In genomic region chr1:160665330-160666078, GRCh38 we compare ENCODE assay signal across 1 cellular context.
TF ChIP-seq lines count a peak whose summit lies in the region.

No MANE protein-coding gene starts in this region.

TF ChIP-seq in K562, 482 proteins besides CTCF, POLR2A, EP300 and RAD21 (continued from another document and continues in another):
- TF ChIP-seq ZBTB9 (CRISPR knock-in tag; IDR thresholded peaks at IDR 0.05), result peak; percentile 31; the same call in 1 of the 2 replicates
- TF ChIP-seq SMARCC2 (IDR thresholded peaks at IDR 0.05; ENCODE audit: low read depth), result peak; percentile 55; the same call in 1 of the 2 replicates
- no peak for TF ChIP-seq HSF4 (CRISPR knock-in tag; IDR thresholded peaks at IDR 0.05; ENCODE audit: borderline replicate concordance)
- no peak for TF ChIP-seq ARID3B (CRISPR knock-in tag; IDR thresholded peaks at IDR 0.05; ENCODE audit: borderline replicate concordance)
- TF ChIP-seq FOXA3 (CRISPR knock-in tag; conservative IDR thresholded peaks at IDR 0.05 in 1 of 2, IDR thresholded peaks at IDR 0.05 in 1 of 2), result peak in 1 of 2 experiments; percentile 39; a peak in 2 of 4 replicates
- peak in 1 of 2 experiments; percentile 25; a peak in 1 of 4 replicates for TF ChIP-seq NRF1 (conservative IDR thresholded peaks at IDR 0.05 in 1 of 2, IDR thresholded peaks at IDR 0.05 in 1 of 2)
- no peak for TF ChIP-seq ZC3H4 (CRISPR knock-in tag; IDR thresholded peaks at IDR 0.05; ENCODE audit: borderline replicate concordance)
- TF ChIP-seq CHD2 (IDR thresholded peaks at IDR 0.05; ENCODE audit: low read depth, low read length), result no peak
- 0 out of 2 replicates have a peak, but pooled peaks have one; percentile 36 for TF ChIP-seq SUPT5H (IDR thresholded peaks at IDR 0.05)
- TF ChIP-seq FOXK2 (conservative IDR thresholded peaks at IDR 0.05 in 1 of 2, IDR thresholded peaks at IDR 0.05 in 1 of 2; ENCODE audit: low read depth in 2 of 2), result peak in 1 of 2 experiments; percentile 51; a peak in 1 of 4 replicates
- peak; percentile 94 for TF ChIP-seq DPF2 (IDR thresholded peaks at IDR 0.05)
- no peak for TF ChIP-seq PURB (CRISPR knock-in tag; IDR thresholded peaks at IDR 0.05; ENCODE audit: low read depth)
- no peak for TF ChIP-seq USF2 (CRISPR knock-in tag; IDR thresholded peaks at IDR 0.05)
- peak; percentile 67 for TF ChIP-seq VEZF1 (CRISPR knock-in tag; IDR thresholded peaks at IDR 0.05)
- TF ChIP-seq ATF7 (IDR thresholded peaks at IDR 0.05), result peak; percentile 68; the same call in 1 of the 2 replicates
- no peak for TF ChIP-seq KDM5B (IDR thresholded peaks at IDR 0.05; ENCODE audit: insufficient replicate concordance, low read depth, low read length)
- TF ChIP-seq THAP12 (CRISPR knock-in tag; IDR thresholded peaks at IDR 0.05), result no peak
- peak; percentile 81; the same call in 1 of the 2 replicates for TF ChIP-seq NFRKB (IDR thresholded peaks at IDR 0.05; ENCODE audit: low read depth)
- peak; percentile 42 for TF ChIP-seq TAF9B (IDR thresholded peaks at IDR 0.05; ENCODE audit: partially characterized antibody)
- TF ChIP-seq SREBF1 (IDR thresholded peaks at IDR 0.05; ENCODE audit: borderline replicate concordance, low read depth, low read length), result no peak
- TF ChIP-seq TSHZ1 (CRISPR knock-in tag; IDR thresholded peaks at IDR 0.05), result no peak
- peak; percentile 28; the same call in 1 of the 2 replicates for TF ChIP-seq ZNF766 (CRISPR knock-in tag; conservative IDR thresholded peaks at IDR 0.05)
- no peak for TF ChIP-seq ZNF583 (CRISPR knock-in tag; IDR thresholded peaks at IDR 0.05)
- peak in 1 of 2 experiments; percentile 84; a peak in 2 of 4 replicates for TF ChIP-seq HDAC1 (IDR thresholded peaks at IDR 0.05)
- TF ChIP-seq ZNF277 (CRISPR knock-in tag; IDR thresholded peaks at IDR 0.05; ENCODE audit: borderline replicate concordance), result no peak
- TF ChIP-seq NUFIP1 (IDR thresholded peaks at IDR 0.05; ENCODE audit: partially characterized antibody), result no peak
- no peak for TF ChIP-seq ZNF586 (CRISPR knock-in tag; conservative IDR thresholded peaks at IDR 0.05)
- TF ChIP-seq HCFC1 (IDR thresholded peaks at IDR 0.05; ENCODE audit: low read depth, low read length), result peak; percentile 25; the same call in 1 of the 2 replicates
- peak; percentile 71; the same call in 1 of the 2 replicates for TF ChIP-seq TEAD4 (IDR thresholded peaks at IDR 0.05; ENCODE audit: low read length)
- no peak for TF ChIP-seq TEAD4 (CRISPR knock-in tag; IDR thresholded peaks at IDR 0.05; ENCODE audit: borderline replicate concordance)
- TF ChIP-seq MTA3 (IDR thresholded peaks at IDR 0.05; ENCODE audit: borderline replicate concordance), result peak; percentile 54; the same call in 1 of the 2 replicates
- TF ChIP-seq ATF3 (IDR thresholded peaks at IDR 0.05), result peak; percentile 57; the same call in 1 of the 2 replicates
- TF ChIP-seq ATF3 (CRISPR knock-in tag; conservative IDR thresholded peaks at IDR 0.05), result no peak
- TF ChIP-seq ARID1B (IDR thresholded peaks at IDR 0.05), result peak; percentile 89
- no peak for TF ChIP-seq PHF21A (IDR thresholded peaks at IDR 0.05; ENCODE audit: borderline replicate concordance, low read depth)
- no peak for TF ChIP-seq XRCC4 (IDR thresholded peaks at IDR 0.05; ENCODE audit: extremely low read depth, insufficient read depth, insufficient read length)
- peak; percentile 69 for TF ChIP-seq NCOR1 (IDR thresholded peaks at IDR 0.05)
- TF ChIP-seq SMAD4 (CRISPR knock-in tag; conservative IDR thresholded peaks at IDR 0.05), result peak; percentile 88
- TF ChIP-seq LEF1 (IDR thresholded peaks at IDR 0.05), result peak; percentile 84
- no peak for TF ChIP-seq ZNF146 (CRISPR knock-in tag; IDR thresholded peaks at IDR 0.05; ENCODE audit: unreplicated experiment)
- peak; percentile 94 for TF ChIP-seq STAT5A (IDR thresholded peaks at IDR 0.05; ENCODE audit: borderline replicate concordance, low read length)
- TF ChIP-seq TBL1XR1 (IDR thresholded peaks at IDR 0.05; ENCODE audit: low read length in 2 of 2), result peak in 1 of 2 experiments; percentile 64; a peak in 2 of 4 replicates
- no peak for TF ChIP-seq FOXJ3 (CRISPR knock-in tag; IDR thresholded peaks at IDR 0.05)
- TF ChIP-seq ARNT (IDR thresholded peaks at IDR 0.05), result peak; percentile 33 to 74; a peak in 2 of 4 replicates
- TF ChIP-seq SMAD1 (IDR thresholded peaks at IDR 0.05; ENCODE audit: low read depth, low read length, partially characterized antibody), result peak; percentile 30
- TF ChIP-seq GTF3C2 (IDR thresholded peaks at IDR 0.05; ENCODE audit: borderline replicate concordance, extremely low read depth, insufficient read length), result no peak
- 0 out of 2 replicates have a peak, but pooled peaks have one; percentile 26 for TF ChIP-seq JUN (IDR thresholded peaks at IDR 0.05; ENCODE audit: borderline replicate concordance, low read depth, low read length)
- no peak for TF ChIP-seq JUN (CRISPR knock-in tag; IDR thresholded peaks at IDR 0.05; ENCODE audit: borderline replicate concordance)
- TF ChIP-seq PHF20 (IDR thresholded peaks at IDR 0.05; ENCODE audit: partially characterized antibody), result no peak
